In the genomic region with DNA sequence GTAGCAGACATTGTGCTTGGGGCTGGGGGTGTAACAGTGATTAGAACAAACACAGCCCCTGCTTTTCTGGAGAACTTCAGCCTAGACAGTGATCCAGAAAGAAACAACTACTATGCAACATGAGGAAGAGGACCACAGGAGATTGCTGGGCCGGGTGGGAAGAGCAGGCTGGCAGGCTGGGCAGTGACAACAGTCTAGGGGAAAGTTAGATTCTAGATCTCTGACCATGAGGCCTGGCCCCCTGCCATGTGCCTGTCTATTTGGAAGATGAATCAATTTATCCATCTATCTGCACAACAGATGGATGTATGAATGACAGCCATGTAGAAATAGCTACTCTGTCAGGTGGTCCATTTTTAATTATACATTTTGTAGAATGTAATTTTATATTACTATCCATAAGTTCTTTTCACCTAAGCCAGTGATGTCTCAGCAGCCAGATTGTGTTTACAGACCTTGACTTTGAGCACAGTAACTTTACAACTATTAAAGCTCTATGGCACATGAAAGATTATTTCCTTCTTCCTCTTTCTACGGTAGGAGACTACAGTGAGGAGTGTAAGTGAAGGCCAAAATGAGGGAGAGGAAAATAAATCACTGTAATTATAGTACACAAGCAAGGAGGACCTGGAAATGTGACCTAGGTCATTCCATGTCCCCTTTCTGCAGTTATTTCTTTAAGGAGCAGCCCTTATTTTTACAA, we compare ENCODE assay signal across 1 cellular context.
TF ChIP-seq lines count a peak whose summit lies in the region.

No MANE protein-coding gene starts in this region.

TF ChIP-seq in HepG2, 621 proteins besides CTCF, POLR2A, EP300 and RAD21 (continued from another document):
- no peak for TF ChIP-seq TAF1 (CRISPR knock-in tag; IDR thresholded peaks at IDR 0.05)
- no peak for TF ChIP-seq ZNF709 (CRISPR knock-in tag; IDR thresholded peaks at IDR 0.05)
- TF ChIP-seq, protein P1, sequence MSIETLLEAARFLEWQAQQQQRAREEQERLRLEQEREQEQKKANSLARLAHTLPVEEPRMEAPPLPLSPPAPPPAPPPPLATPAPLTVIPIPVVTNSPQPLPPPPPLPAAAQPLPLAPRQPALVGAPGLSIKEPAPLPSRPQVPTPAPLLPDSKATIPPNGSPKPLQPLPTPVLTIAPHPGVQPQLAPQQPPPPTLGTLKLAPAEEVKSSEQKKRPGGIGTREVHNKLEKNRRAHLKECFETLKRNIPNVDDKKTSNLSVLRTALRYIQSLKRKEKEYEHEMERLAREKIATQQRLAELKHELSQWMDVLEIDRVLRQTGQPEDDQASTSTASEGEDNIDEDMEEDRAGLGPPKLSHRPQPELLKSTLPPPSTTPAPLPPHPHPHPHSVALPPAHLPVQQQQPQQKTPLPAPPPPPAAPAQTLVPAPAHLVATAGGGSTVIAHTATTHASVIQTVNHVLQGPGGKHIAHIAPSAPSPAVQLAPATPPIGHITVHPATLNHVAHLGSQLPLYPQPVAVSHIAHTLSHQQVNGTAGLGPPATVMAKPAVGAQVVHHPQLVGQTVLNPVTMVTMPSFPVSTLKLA (IDR thresholded peaks at IDR 0.05): peak; percentile 62
